ENCODE assay signal across 4 cellular contexts in the genomic region with DNA sequence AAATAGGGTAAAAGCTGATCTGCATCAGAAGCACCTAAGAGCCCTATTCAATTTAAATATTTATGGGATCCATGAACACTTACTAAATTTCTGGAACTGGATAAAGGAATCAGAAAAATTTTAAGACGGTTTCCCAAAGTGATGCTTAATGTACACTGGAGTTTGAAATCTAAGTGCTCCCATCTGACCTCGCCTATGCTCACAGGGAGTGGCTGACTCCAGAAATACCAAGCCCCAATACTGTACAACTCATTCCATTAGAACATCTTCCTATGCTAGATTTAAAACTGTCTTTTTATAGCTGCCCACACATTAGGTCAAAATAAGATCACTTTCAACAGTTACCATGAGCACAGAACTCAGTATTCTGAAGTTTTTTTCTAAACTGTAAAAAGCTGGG.
"Had no signal": no experiment of that assay in that cellular context is flagged by ENCODE, and none has a peak within 500 bp of the region (broad histone marks: within the 10 kb centered on the region; RNA-seq: fewer than 3 reads in every experiment).

No MANE protein-coding gene starts in this region.

- H3K4me3 ChIP-seq: K562 had no signal

- DNase-seq: IMR-90 had no signal

- H3K27ac ChIP-seq: HL-60 had no signal

- ATAC-seq: HepG2, K562 had no signal
